In genomic region chr22:31218565-31219262, GRCh38 we compare ENCODE assay signal across 10 cellular contexts. TPM values are rescaled to one million over a fixed set of nuclear protein-coding genes. Genes with fewer than 3 reads are reported as not detected.
DNase-seq lines count a peak whose midpoint lies in the region; ATAC-seq and TF ChIP-seq lines count a peak whose summit lies in the region.
"Had no signal": no experiment of that assay in that cellular context is flagged by ENCODE, and none has a peak within 500 bp of the region (broad histone marks: within the 10 kb centered on the region; RNA-seq: fewer than 3 reads in every experiment).

No MANE protein-coding gene starts in this region.

- no peak overlapping the region for H3K4me3 ChIP-seq in SJCRH30
- no peak overlapping the region for H3K4me3 ChIP-seq in hepatocyte
- H3K4me3 ChIP-seq in suprapubic skin = no peak overlapping the region
- H3K4me3 ChIP-seq: K562 had no signal

- H3K79me2 ChIP-seq in hepatocyte = peaks cover 33% of the 10 kb centered on the region

- no peak for DNase-seq in activated T-cell treated with anti-CD3 and anti-CD28 coated beads, Interleukin-2, amount 50 U/mL, for 24 hours
- no peak for DNase-seq in activated T-cell treated with anti-CD3 and anti-CD28 coated beads, Interleukin-2, amount 50 U/mL, for 4 hours
- DNase-seq in SJCRH30 = peak; percentile 65 to 71
- DNase-seq in hepatocyte (ENCODE audit: low spot score) = no peak
- DNase-seq in suprapubic skin (ENCODE audit: low spot score in 2 of 2) = no peak
- no peak for DNase-seq in SW 1271 (lab: John Stamatoyannopoulos, UW)
- DNase-seq in effector CD8-positive, alpha-beta T cell (lab: John Stamatoyannopoulos, UW) = no peak
- DNase-seq: activated CD8-positive, alpha-beta memory T cell treated with anti-CD3 and anti-CD28 coated beads, Interleukin-2, amount 50 U/mL, for 48 hours had no signal

- TF ChIP-seq EP300 in suprapubic skin (IDR thresholded peaks at IDR 0.05) = no peak

- H3K27me3 ChIP-seq in SJCRH30 = no peaks in the 10 kb centered on the region
- H3K27me3 ChIP-seq in hepatocyte = no peaks in the 10 kb centered on the region
- no peaks in the 10 kb centered on the region for H3K27me3 ChIP-seq in suprapubic skin

- H3K9me3 ChIP-seq in SJCRH30 (replicated peaks) (no peaks in the 10 kb centered on the region), hepatocyte (ENCODE audit: low read depth) (no peaks in the 10 kb centered on the region), suprapubic skin (no peaks in the 10 kb centered on the region)

- no peak for TF ChIP-seq CTCF in hepatocyte (IDR thresholded peaks at IDR 0.05; ENCODE audit: poor library complexity)
- no peak for TF ChIP-seq CTCF in suprapubic skin (IDR thresholded peaks at IDR 0.05)

- H3K27me3 Mint-ChIP-seq in activated T-cell treated with anti-CD3 and anti-CD28 coated beads, Interleukin-2, amount 50 U/mL, for 24 hours = no peaks in the 10 kb centered on the region
- no peaks in the 10 kb centered on the region for H3K27me3 Mint-ChIP-seq in activated T-cell treated with anti-CD3 and anti-CD28 coated beads, Interleukin-2, amount 50 U/mL, for 4 hours (ENCODE audit: low read depth)

- H3K4me2 ChIP-seq in hepatocyte = no peak overlapping the region

- H3K4me1 ChIP-seq in SJCRH30 = peaks cover 38% of the 10 kb centered on the region
- H3K4me1 ChIP-seq in hepatocyte (ENCODE audit: insufficient read depth) = peaks cover 4% of the 10 kb centered on the region
- peaks cover 42% of the 10 kb centered on the region for H3K4me1 ChIP-seq in suprapubic skin

- peaks cover 54% of the 10 kb centered on the region for H3K4me1 Mint-ChIP-seq in activated T-cell treated with anti-CD3 and anti-CD28 coated beads, Interleukin-2, amount 50 U/mL, for 24 hours (ENCODE audit: low read depth)
- H3K4me1 Mint-ChIP-seq in activated T-cell treated with anti-CD3 and anti-CD28 coated beads, Interleukin-2, amount 50 U/mL, for 4 hours (ENCODE audit: low read depth) = peaks cover 51% of the 10 kb centered on the region

- ATAC-seq in activated T-cell treated with anti-CD3 and anti-CD28 coated beads, Interleukin-2, amount 50 U/mL, for 4 hours = no peak
- ATAC-seq in GM19463 (IDR thresholded peaks at IDR 0.05; ENCODE audit: unreplicated experiment) = no peak
- ATAC-seq: K562 had no signal

- no peak overlapping the region for H2AFZ ChIP-seq in hepatocyte

- H3K36me3 ChIP-seq in SJCRH30 (peaks cover 6% of the 10 kb centered on the region), hepatocyte (replicated peaks; ENCODE audit: insufficient read depth, low read depth) (no peaks in the 10 kb centered on the region), suprapubic skin (no peaks in the 10 kb centered on the region)

- TF ChIP-seq POLR2A in suprapubic skin (IDR thresholded peaks at IDR 0.05) = no peak

- no peaks in the 10 kb centered on the region for H3K9me2 ChIP-seq in hepatocyte (replicated peaks; ENCODE audit: insufficient read depth)

- WGBS in hepatocyte (ENCODE audit: low lambda C conversion rate, missing lambda C conversion rate) = 72% methylated on average over 4 of the region's 4 CpGs
- 62% methylated on average over 4 of the region's 4 CpGs for WGBS in suprapubic skin

- H4K20me1 ChIP-seq in hepatocyte (ENCODE audit: insufficient read depth, poor library complexity, severe bottlenecking) = no peaks in the 10 kb centered on the region

- H3K9me3 Mint-ChIP-seq in activated T-cell treated with anti-CD3 and anti-CD28 coated beads, Interleukin-2, amount 50 U/mL, for 24 hours = no peaks in the 10 kb centered on the region
- H3K9me3 Mint-ChIP-seq in activated T-cell treated with anti-CD3 and anti-CD28 coated beads, Interleukin-2, amount 50 U/mL, for 4 hours = no peaks in the 10 kb centered on the region

- H3K27ac Mint-ChIP-seq in activated T-cell treated with anti-CD3 and anti-CD28 coated beads, Interleukin-2, amount 50 U/mL, for 24 hours = peak overlapping the region; percentile 66

- peaks cover 33% of the 10 kb centered on the region for H3K36me3 Mint-ChIP-seq in activated T-cell treated with anti-CD3 and anti-CD28 coated beads, Interleukin-2, amount 50 U/mL, for 24 hours (ENCODE audit: low read depth)
- H3K36me3 Mint-ChIP-seq in activated T-cell treated with anti-CD3 and anti-CD28 coated beads, Interleukin-2, amount 50 U/mL, for 4 hours (ENCODE audit: insufficient read depth) = peaks cover 4% of the 10 kb centered on the region

- no peak overlapping the region for H3K4me3 Mint-ChIP-seq in activated T-cell treated with anti-CD3 and anti-CD28 coated beads, Interleukin-2, amount 50 U/mL, for 24 hours
- no peak overlapping the region for H3K4me3 Mint-ChIP-seq in activated T-cell treated with anti-CD3 and anti-CD28 coated beads, Interleukin-2, amount 50 U/mL, for 4 hours

- no peak overlapping the region for H3K27ac ChIP-seq in SJCRH30
- H3K27ac ChIP-seq in hepatocyte = peak overlapping the region; percentile 40
- peak overlapping the region; percentile 63 for H3K27ac ChIP-seq in suprapubic skin

RNA-seq across cellular contexts. Expression of gene LIMK2, which starts 6.6 kb away (rescaled TPM):
- total RNA-seq in activated T-cell treated with anti-CD3 and anti-CD28 coated beads, Interleukin-2, amount 50 U/mL, for 4 hours = 10 to 100 TPM; 18.6 to 22.6 (median 20.6) TPM
- 20.8 and 28.5 TPM in 2 replicates for total RNA-seq in SJCRH30 (2014; rRNA removed; shearing (Covaris generic))
- total RNA-seq in hepatocyte (33.0 and 45.9 TPM in 2 replicates), suprapubic skin (100 to 1,000 TPM; 103 to 229 (median 188) TPM)
- polyA plus RNA-seq in hepatocyte = 49.9 and 52.6 TPM in 2 replicates

RNA-seq across cellular contexts. Expression of gene RNF185, which starts 58.7 kb away (rescaled TPM):
- 10 to 100 TPM; 25.3 to 34.1 (median 29.9) TPM for total RNA-seq in activated T-cell treated with anti-CD3 and anti-CD28 coated beads, Interleukin-2, amount 50 U/mL, for 4 hours
- total RNA-seq in SJCRH30 (2014; rRNA removed; shearing (Covaris generic)) = 23.3 and 24.2 TPM in 2 replicates
- total RNA-seq in hepatocyte (48.0 and 49.3 TPM in 2 replicates), suprapubic skin (10 to 100 TPM; 36.0 to 41.9 (median 38.9) TPM)
- 43.2 and 46.5 TPM in 2 replicates for polyA plus RNA-seq in hepatocyte

Comparison
In these comparisons a context has a peak if more than half of its experiments do, and no peak if none do; other contexts are left out.
1. DNase-seq: peak in SJCRH30 (2 of 2); none in activated T-cell treated with anti-CD3 and anti-CD28 coated beads, Interleukin-2, amount 50 U/mL, for 24 hours (single experiment), activated T-cell treated with anti-CD3 and anti-CD28 coated beads, Interleukin-2, amount 50 U/mL, for 4 hours (single experiment), hepatocyte (single experiment), suprapubic skin (0 of 2), SW 1271 (0 of 2) and effector CD8-positive, alpha-beta T cell (single experiment).